In genomic region chr6:116254297-116254724, GRCh38 we compare ENCODE assay signal across 8 cellular contexts. TPM values are rescaled to one million over a fixed set of nuclear protein-coding genes. Genes with fewer than 3 reads are reported as not detected.
DNase-seq lines count a peak whose midpoint lies in the region; ATAC-seq and TF ChIP-seq lines count a peak whose summit lies in the region.

No MANE protein-coding gene starts in this region.

- H3K36me3 ChIP-seq in neuronal stem cell (replicated peaks in 1 of 2; ENCODE audit: control insufficient read depth in 2 of 2, insufficient read depth in 2 of 2, low read length in 2 of 2): peaks cover 8 to 41% of the 10 kb centered on the region in 2 donors

- H2BK120ac ChIP-seq in neuronal stem cell (ENCODE audit: low read depth, low read length): no peak overlapping the region

- no peak overlapping the region for H2BK12ac ChIP-seq in neuronal stem cell (ENCODE audit: low read length)

- ATAC-seq in GM19372 (IDR thresholded peaks at IDR 0.05; ENCODE audit: low read depth, unreplicated experiment) (peak; percentile 29), HG03196 (IDR thresholded peaks at IDR 0.05; ENCODE audit: unreplicated experiment) (peak; percentile 21)

- no peak overlapping the region for H3K4ac ChIP-seq in neuronal stem cell (ENCODE audit: low read length)

- no peak overlapping the region for H3K18ac ChIP-seq in neuronal stem cell (ENCODE audit: low read length)

- H3K27me3 ChIP-seq in neuronal stem cell (ENCODE audit: control insufficient read depth in 3 of 3, insufficient read depth in 3 of 3, low read depth in 1 of 3, low read length in 3 of 3): no peaks in the 10 kb centered on the region

- H3K9me3 ChIP-seq in neuronal stem cell (replicated peaks in 1 of 2; ENCODE audit: control insufficient read depth in 2 of 2, insufficient read depth in 1 of 2, low read depth in 1 of 2, low read length in 2 of 2): peaks cover 2 to 9% of the 10 kb centered on the region in 2 donors

- peak overlapping the region; percentile 85 for H3K4me2 ChIP-seq in neuronal stem cell (ENCODE audit: insufficient read depth, low read length, poor library complexity, severe bottlenecking)

- H2AK5ac ChIP-seq in neuronal stem cell (ENCODE audit: low read depth, low read length): no peak overlapping the region

- H3K9ac ChIP-seq in neuronal stem cell (ENCODE audit: low read depth, low read length, poor library complexity): no peak overlapping the region

- no peak overlapping the region for H4K8ac ChIP-seq in neuronal stem cell (ENCODE audit: low read depth, low read length)

- TF ChIP-seq CTCF in cardiac fibroblast (IDR thresholded peaks at IDR 0.05; ENCODE audit: low read depth, low read length): no peak

- H2BK5ac ChIP-seq in neuronal stem cell (ENCODE audit: low read length): no peak overlapping the region

- H3K79me1 ChIP-seq in neuronal stem cell (ENCODE audit: low read depth, low read length): peaks cover 3% of the 10 kb centered on the region

- peaks cover 21 to 30% of the 10 kb centered on the region in 2 donors for H3K4me1 ChIP-seq in neuronal stem cell (ENCODE audit: control insufficient read depth in 2 of 2, insufficient read depth in 1 of 2, low read depth in 1 of 2, low read length in 2 of 2)

- no CpG with 5 or more reads among the region's 1 CpG for WGBS in neuronal stem cell (ENCODE audit: extremely low coverage in 2 of 2, insufficient read length in 2 of 2, insufficient replicate concordance in 1 of 2), 2 donors

- peak overlapping the region; percentile 98 to 100 for H3K4me3 ChIP-seq in cardiac fibroblast (replicated peaks in 1 of 2; ENCODE audit: low read depth in 2 of 2, low read length in 2 of 2)
- H3K4me3 ChIP-seq in neuronal stem cell (ENCODE audit: low read length in 2 of 2): peak overlapping the region; percentile 67 to 79

- H4K91ac ChIP-seq in neuronal stem cell (ENCODE audit: low read depth, low read length, poor library complexity): no peak overlapping the region

- H2AFZ ChIP-seq in neuronal stem cell (ENCODE audit: low read length): peak overlapping the region; percentile 58

- H3K14ac ChIP-seq in neuronal stem cell (ENCODE audit: low read length): no peak overlapping the region

- H3K27ac ChIP-seq in neuronal stem cell (replicated peaks; ENCODE audit: low read length): no peak overlapping the region

- no peak overlapping the region for H3K23ac ChIP-seq in neuronal stem cell (ENCODE audit: low read depth, low read length, poor library complexity)

- DNase-seq in cardiac fibroblast (ENCODE audit: low read depth in 2 of 2) (no peak), neuronal stem cell (ENCODE audit: low spot score) (no peak), NCI-H1417 treated with DMSO at 0.1 percent for 48 hours (lab: John Stamatoyannopoulos, UW) (no peak), Ammon's horn (ENCODE audit: low spot score) (no peak), nucleus accumbens (lab: John Stamatoyannopoulos, UW) (no peak)
- DNase-seq in stimulated activated CD8-positive, alpha-beta memory T cell treated with anti-CD3 and anti-CD28 coated beads, Interleukin-4, amount 100 ng/mL, for 48 hours: no peak

- H2BK15ac ChIP-seq in neuronal stem cell (ENCODE audit: low read length): no peak overlapping the region

RNA-seq across cellular contexts. Expression of gene TSPYL4, which starts 0.4 kb away (rescaled TPM):
- polyA plus RNA-seq in neuronal stem cell (2013, experiment 1 of 2): 37.9 TPM
- polyA plus RNA-seq in neuronal stem cell (2013, experiment 2 of 2): 37.1 TPM

RNA-seq across cellular contexts. Expression of gene TSPYL1, which starts 25.4 kb away (rescaled TPM):
- 47.6 TPM for polyA plus RNA-seq in neuronal stem cell (2013, experiment 1 of 2)
- polyA plus RNA-seq in neuronal stem cell (2013, experiment 2 of 2): 48.1 TPM
